ENCODE assay signal across 1 cellular context in genomic region chr7:105811189-105811847, GRCh38.
TF ChIP-seq lines count a peak whose summit lies in the region.

No MANE protein-coding gene starts in this region.

TF ChIP-seq in liver, 16 proteins besides CTCF, POLR2A, EP300 and RAD21 (continued from another document):
- peak; percentile 36 for TF ChIP-seq REST (IDR thresholded peaks at IDR 0.05)
- peak; percentile 35 for TF ChIP-seq YY1 (IDR thresholded peaks at IDR 0.05)
- TF ChIP-seq RXRA (IDR thresholded peaks at IDR 0.05), result peak; percentile 42 to 53
- TF ChIP-seq NR2F2 (IDR thresholded peaks at IDR 0.05), result no peak
- TF ChIP-seq FOXA1 (IDR thresholded peaks at IDR 0.05), result no peak
- no peak for TF ChIP-seq ATF3 (IDR thresholded peaks at IDR 0.05)
- TF ChIP-seq HNF4A (conservative IDR thresholded peaks at IDR 0.05), result peak; percentile 96 to 97
- TF ChIP-seq JUND (IDR thresholded peaks at IDR 0.05), result peak; percentile 31 to 51
TF ChIP-seq in liver: peak in this region for 10.
